ENCODE assay signal across 16 cellular contexts in the genomic region with DNA sequence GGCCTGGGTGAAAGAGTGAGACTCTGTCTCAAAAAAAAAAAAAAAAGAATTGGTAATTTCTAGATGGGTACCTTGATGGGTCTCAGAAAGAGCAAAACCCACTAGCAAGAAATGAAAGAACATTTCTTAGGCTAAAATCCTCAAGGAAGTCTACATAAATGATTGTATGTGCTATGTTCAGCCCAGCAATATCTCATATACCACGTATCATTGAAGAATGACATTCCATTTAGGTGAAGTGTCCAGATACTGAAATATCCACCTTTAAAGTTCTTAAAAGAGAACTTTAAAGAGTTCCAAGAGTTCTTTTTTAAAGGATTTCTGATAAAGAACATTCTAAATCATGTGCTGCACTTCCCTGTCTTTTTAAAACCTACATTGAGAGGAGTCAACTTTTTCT. TPM values are rescaled to one million over a fixed set of nuclear protein-coding genes. Genes with fewer than 3 reads are reported as not detected.
DNase-seq lines count a peak whose midpoint lies in the region; ATAC-seq and TF ChIP-seq lines count a peak whose summit lies in the region.
"Had no signal": no experiment of that assay in that cellular context is flagged by ENCODE, and none has a peak within 500 bp of the region (broad histone marks: within the 10 kb centered on the region; RNA-seq: fewer than 3 reads in every experiment).

No MANE protein-coding gene starts in this region.

- BruUV-seq in HCT116 (replicated peaks; lab: Mats Ljungman, UMichigan) = no TSS peak

- CTCF ChIA-PET in HCT116 (lab: Charles Lee) = no interaction called here

- in situ Hi-C loops in GM13976 (cut with MboI; ENCODE audit: low sequenced_read_pairs, unreplicated experiment) = no loop called here

- no peak for ATAC-seq in HCT116
- no peak for ATAC-seq in HG02970 (IDR thresholded peaks at IDR 0.05; ENCODE audit: low FRiP score, unreplicated experiment)

- H3K27me3 ChIP-seq in HCT116 (ENCODE audit: insufficient read depth, low read length) (no peaks in the 10 kb centered on the region), smooth muscle cell (ENCODE audit: low read depth) (no peaks in the 10 kb centered on the region)

- TF ChIP-seq RAD21 in HCT116 (IDR thresholded peaks at IDR 0.05; ENCODE audit: low read depth) = no peak

- intact Hi-C loops in HCT116 (cut with micrococcal nuclease) = no loop called here
- intact Hi-C loops in activated T-helper 2 cell treated with anti-CD3 and anti-CD28 coated beads, Interferon-gamma antibody, Interleukin-2, Interleukin-4, amounts not matched to agents 10 μg/mL and 5 μg/mL and 100 μg/mL, durations not matched to agents 14 hours and 24 hours and 36 hours (cut with micrococcal nuclease) = loop anchor here (2.0 kb wide), 2 partner anchors 17 to 89 kb away; no protein-coding TSS in a partner anchor

- H3K4me1 Mint-ChIP-seq in activated T-helper 2 cell treated with anti-CD3 and anti-CD28 coated beads, Interferon-gamma antibody, Interleukin-2, Interleukin-4, amounts not matched to agents 10 μg/mL and 5 μg/mL and 100 μg/mL, durations not matched to agents 14 hours and 24 hours and 36 hours (ENCODE audit: low read depth) = peaks cover 61% of the 10 kb centered on the region

- H3K9me3 Mint-ChIP-seq in activated T-helper 2 cell treated with anti-CD3 and anti-CD28 coated beads, Interferon-gamma antibody, Interleukin-2, Interleukin-4, amounts not matched to agents 10 μg/mL and 5 μg/mL and 100 μg/mL, durations not matched to agents 14 hours and 24 hours and 36 hours = no peaks in the 10 kb centered on the region
- H3K9me3 Mint-ChIP-seq: CD14-positive monocyte; IgD-negative memory B cell; stimulated activated effector memory CD8-positive, alpha-beta T cell treated with anti-CD3 and anti-CD28 coated beads, Interleukin-12 subunit alpha, Interleukin-12 subunit beta, amount 100 ng/mL, for 72 hours had no signal

- no peaks in the 10 kb centered on the region for H3K27me3 Mint-ChIP-seq in activated T-helper 2 cell treated with anti-CD3 and anti-CD28 coated beads, Interferon-gamma antibody, Interleukin-2, Interleukin-4, amounts not matched to agents 10 μg/mL and 5 μg/mL and 100 μg/mL, durations not matched to agents 14 hours and 24 hours and 36 hours (ENCODE audit: low read depth)
- H3K27me3 Mint-ChIP-seq: IgD-negative memory B cell had no signal

- RAD21 ChIA-PET in HCT116 (lab: Charles Lee; ENCODE audit: low non-redundant PET in 1 of 2, low total read pairs in 2 of 2, uncharacterized antibody in 2 of 2, unreplicated experiment in 2 of 2) = no interaction called here

- H3K4me3 ChIP-seq in HCT116 (replicated peaks in 1 of 2; ENCODE audit: low read depth in 1 of 2, low read length in 2 of 2) = no peak overlapping the region
- no peak overlapping the region for H3K4me3 ChIP-seq in smooth muscle cell

- 13% methylated on average over 1 of the region's 1 CpG for WGBS in smooth muscle cell (ENCODE audit: low lambda C conversion rate)

- H3K36me3 Mint-ChIP-seq in activated T-helper 2 cell treated with anti-CD3 and anti-CD28 coated beads, Interferon-gamma antibody, Interleukin-2, Interleukin-4, amounts not matched to agents 10 μg/mL and 5 μg/mL and 100 μg/mL, durations not matched to agents 14 hours and 24 hours and 36 hours (ENCODE audit: low read depth) = peaks cover 60% of the 10 kb centered on the region
- H3K36me3 Mint-ChIP-seq: CD14-positive monocyte; IgD-negative memory B cell; stimulated activated effector memory CD8-positive, alpha-beta T cell treated with anti-CD3 and anti-CD28 coated beads, Interleukin-12 subunit alpha, Interleukin-12 subunit beta, amount 100 ng/mL, for 72 hours had no signal

- H3K4me2 ChIP-seq in HCT116 (ENCODE audit: low read length) = peak overlapping the region; percentile 26
- H3K4me2 ChIP-seq in smooth muscle cell = peak overlapping the region; percentile 78

- TF ChIP-seq CTCF in HCT116 (IDR thresholded peaks at IDR 0.05 in 2 of 3, conservative IDR thresholded peaks at IDR 0.05 in 1 of 3; ENCODE audit: borderline replicate concordance in 1 of 3, insufficient read depth in 1 of 3, low read depth in 2 of 3, low read length in 2 of 3) (no peak), smooth muscle cell (IDR thresholded peaks at IDR 0.05; ENCODE audit: borderline replicate concordance, insufficient read depth, poor library complexity, severe bottlenecking) (no peak), GM13976 (IDR thresholded peaks at IDR 0.05; ENCODE audit: borderline replicate concordance, control extremely low read depth, extremely low read depth, insufficient read depth, missing control alignments) (no peak)

- peaks cover 56% of the 10 kb centered on the region for H3F3A ChIP-seq in smooth muscle cell (ENCODE audit: low read depth)

- H3K4me1 ChIP-seq in HCT116 (ENCODE audit: control insufficient read depth in 1 of 2, insufficient read depth in 2 of 2, low read length in 2 of 2) (peaks cover 5 to 32% of the 10 kb centered on the region in 2 experiments), smooth muscle cell (ENCODE audit: low read depth) (peaks cover 79% of the 10 kb centered on the region)

- POLR2A ChIA-PET in HCT116 (lab: Charles Lee) = no interaction called here

- H3K9ac ChIP-seq in HCT116 (ENCODE audit: low read length) = no peak overlapping the region
- peak overlapping the region; percentile 81 for H3K9ac ChIP-seq in smooth muscle cell (ENCODE audit: low read depth)

- H4K20me1 ChIP-seq in HCT116 (ENCODE audit: insufficient read depth) = no peaks in the 10 kb centered on the region
- no peaks in the 10 kb centered on the region for H4K20me1 ChIP-seq in smooth muscle cell (ENCODE audit: low read depth)

- no peaks in the 10 kb centered on the region for H3K36me3 ChIP-seq in HCT116 (ENCODE audit: control insufficient read depth in 1 of 2, insufficient read depth in 2 of 2, low read length in 2 of 2)
- H3K36me3 ChIP-seq in smooth muscle cell (ENCODE audit: low read depth) = no peaks in the 10 kb centered on the region

- H3K9me3 ChIP-seq in HCT116 (ENCODE audit: control insufficient read depth in 1 of 2, insufficient read depth in 1 of 2, low read depth in 1 of 2, low read length in 2 of 2) (no peaks in the 10 kb centered on the region), smooth muscle cell (replicated peaks; ENCODE audit: low read depth) (no peaks in the 10 kb centered on the region)

- peak overlapping the region; percentile 84 for H3K27ac Mint-ChIP-seq in activated T-helper 2 cell treated with anti-CD3 and anti-CD28 coated beads, Interferon-gamma antibody, Interleukin-2, Interleukin-4, amounts not matched to agents 10 μg/mL and 5 μg/mL and 100 μg/mL, durations not matched to agents 14 hours and 24 hours and 36 hours
- H3K27ac Mint-ChIP-seq: stimulated activated effector memory CD8-positive, alpha-beta T cell treated with anti-CD3 and anti-CD28 coated beads, Interleukin-12 subunit alpha, Interleukin-12 subunit beta, amount 100 ng/mL, for 72 hours had no signal

- no peak for DNase-seq in HCT116 (ENCODE audit: low read depth, low spot score)
- DNase-seq in activated T-helper 2 cell treated with anti-CD3 and anti-CD28 coated beads, Interferon-gamma antibody, Interleukin-2, Interleukin-4, amounts not matched to agents 10 μg/mL and 5 μg/mL and 100 μg/mL, durations not matched to agents 14 hours and 24 hours and 36 hours (ENCODE audit: low spot score) = no peak
- peak; percentile 66 for DNase-seq in glomerular visceral epithelial cell (ENCODE audit: extremely low spot score)
- no peak for DNase-seq in smooth muscle cell (lab: John Stamatoyannopoulos, UW; ENCODE audit: unreplicated experiment)
- no peak for DNase-seq in GM13976 (ENCODE audit: low spot score)
- DNase-seq in T1000 (lab: John Stamatoyannopoulos, UW) = no peak
- DNase-seq in amniotic stem cell (lab: John Stamatoyannopoulos, UW) = no peak
- DNase-seq: GDM1; NCI-H69; nucleus accumbens; stimulated activated CD4-positive, alpha-beta T cell treated with anti-CD3 and anti-CD28 coated beads, Interleukin-2, amount 100 ng/mL, for 24 hours had no signal

- no peak overlapping the region for H3K4me3 Mint-ChIP-seq in activated T-helper 2 cell treated with anti-CD3 and anti-CD28 coated beads, Interferon-gamma antibody, Interleukin-2, Interleukin-4, amounts not matched to agents 10 μg/mL and 5 μg/mL and 100 μg/mL, durations not matched to agents 14 hours and 24 hours and 36 hours (ENCODE audit: low read depth)
- H3K4me3 Mint-ChIP-seq: CD14-positive monocyte; stimulated activated effector memory CD8-positive, alpha-beta T cell treated with anti-CD3 and anti-CD28 coated beads, Interleukin-12 subunit alpha, Interleukin-12 subunit beta, amount 100 ng/mL, for 72 hours had no signal

- no peak for TF ChIP-seq POLR2A in HCT116 (IDR thresholded peaks at IDR 0.05; ENCODE audit: borderline replicate concordance, extremely low read depth, insufficient read depth, insufficient read length)

- H2AFZ ChIP-seq in HCT116 (ENCODE audit: low read depth, low read length, poor library complexity, severe bottlenecking) = no peak overlapping the region
- H2AFZ ChIP-seq in smooth muscle cell (ENCODE audit: low read depth) = no peak overlapping the region

- H3K27ac ChIP-seq in HCT116 (ENCODE audit: low read depth, low read length) (no peak overlapping the region), smooth muscle cell (ENCODE audit: low read depth) (peak overlapping the region; percentile 97)
- H3K27ac ChIP-seq: VCaP had no signal

- no peaks in the 10 kb centered on the region for H3K9me2 ChIP-seq in HCT116 (ENCODE audit: insufficient read depth)

- H3K79me2 ChIP-seq in HCT116 (ENCODE audit: insufficient read depth, low read length) (no peaks in the 10 kb centered on the region), smooth muscle cell (ENCODE audit: low read depth) (peaks cover 21% of the 10 kb centered on the region)

TF ChIP-seq in HCT116, 20 proteins besides CTCF, POLR2A, EP300 and RAD21 (continues in another document):
- TF ChIP-seq, protein P1, sequence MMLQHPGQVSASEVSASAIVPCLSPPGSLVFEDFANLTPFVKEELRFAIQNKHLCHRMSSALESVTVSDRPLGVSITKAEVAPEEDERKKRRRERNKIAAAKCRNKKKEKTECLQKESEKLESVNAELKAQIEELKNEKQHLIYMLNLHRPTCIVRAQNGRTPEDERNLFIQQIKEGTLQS (IDR thresholded peaks at IDR 0.05) = no peak
- no peak for TF ChIP-seq SRF (IDR thresholded peaks at IDR 0.05; ENCODE audit: low read depth)
- no peak for TF ChIP-seq CBX3 (IDR thresholded peaks at IDR 0.05; ENCODE audit: low read depth)
- no peak for TF ChIP-seq ZNF274 (IDR thresholded peaks at IDR 0.05; ENCODE audit: low read depth, low read length)
- no peak for TF ChIP-seq ELF1 (IDR thresholded peaks at IDR 0.05; ENCODE audit: borderline replicate concordance, low read depth)

RNA-seq across cellular contexts. Expression of a gene that starts 19.2 kb away (rescaled TPM):
- total RNA-seq in HCT116 (2021; ENCODE audit: unreplicated experiment) (1.2 TPM), smooth muscle cell (70.4 and 96.1 TPM in 2 replicates)
- 0.82 and 0.92 TPM in 2 replicates for polyA plus RNA-seq in HCT116 (2012)
- total RNA-seq in activated T-helper 2 cell treated with anti-CD3 and anti-CD28 coated beads, Interferon-gamma antibody, Interleukin-2, Interleukin-4, amounts not matched to agents 10 μg/mL and 5 μg/mL and 100 μg/mL, durations not matched to agents 14 hours and 24 hours and 36 hours = 59.9 and 61.7 TPM in 2 replicates
- 53.2 and 58.4 TPM in 2 replicates for polyA plus RNA-seq in smooth muscle cell

Comparison
In these comparisons a context has a peak if more than half of its experiments do, and no peak if none do; other contexts are left out.
1. RNA of a gene that starts 19.2 kb away (total RNA-seq): 70.4 to 96.1 TPM in smooth muscle cell and 59.9 to 61.7 TPM in activated T-helper 2 cell treated with anti-CD3 and anti-CD28 coated beads, Interferon-gamma antibody, Interleukin-2, Interleukin-4, amounts not matched to agents 10 μg/mL and 5 μg/mL and 100 μg/mL, durations not matched to agents 14 hours and 24 hours and 36 hours; 1.2 TPM in HCT116 (single experiment); every median in the first group is over 10 times any median in the second.